31 cellular contexts compared by ENCODE assay signal in genomic region chr14:96739511-96739910, GRCh38. TPM values are rescaled to one million over a fixed set of nuclear protein-coding genes. Genes with fewer than 3 reads are reported as not detected.
DNase-seq lines count a peak whose midpoint lies in the region; ATAC-seq, FAIRE-seq and TF ChIP-seq lines count a peak whose summit lies in the region.
"Had no signal": no experiment of that assay in that cellular context is flagged by ENCODE, and none has a peak within 500 bp of the region (broad histone marks: within the 10 kb centered on the region; RNA-seq: fewer than 3 reads in every experiment).

No MANE protein-coding gene starts in this region.

- H3K36me3 Mint-ChIP-seq in astrocyte (ENCODE audit: low read depth, unreplicated experiment): no peaks in the 10 kb centered on the region
- H3K36me3 Mint-ChIP-seq: immature natural killer cell; naive thymus-derived CD4-positive, alpha-beta T cell; stimulated activated effector memory CD8-positive, alpha-beta T cell treated with anti-CD3 and anti-CD28 coated beads, Interleukin-12 subunit alpha, Interleukin-12 subunit beta, amount 100 ng/mL, for 72 hours had no signal

- H3K4me3 ChIP-seq in astrocyte (ENCODE audit: insufficient read depth, low read depth, low read length) (no peak overlapping the region), tibial nerve (no peak overlapping the region)
- H3K4me3 ChIP-seq: body of pancreas, gastroesophageal sphincter, GM12878, left lung, pancreas, upper lobe of right lung had no signal

- H3K9me3 ChIP-seq in astrocyte (ENCODE audit: insufficient read depth, low read depth, low read length): no peaks in the 10 kb centered on the region
- H3K9me3 ChIP-seq in tibial nerve: no peaks in the 10 kb centered on the region
- H3K9me3 ChIP-seq: body of pancreas, gastroesophageal sphincter, left lung, pancreas, upper lobe of right lung had no signal

- no peak overlapping the region for H3K4me3 Mint-ChIP-seq in astrocyte (ENCODE audit: unreplicated experiment)
- H3K4me3 Mint-ChIP-seq: activated naive CD8-positive, alpha-beta T cell treated with anti-CD3 and anti-CD28 coated beads, Interleukin-2, amount 50 U/mL, for 24 hours; activated T-cell treated with anti-CD3 and anti-CD28 coated beads, Interleukin-2, amount 50 U/mL, for 4 hours; stimulated activated effector memory CD8-positive, alpha-beta T cell treated with anti-CD3 and anti-CD28 coated beads, Interleukin-12 subunit alpha, Interleukin-12 subunit beta, amount 100 ng/mL, for 72 hours had no signal

- H3K4me1 ChIP-seq in astrocyte (ENCODE audit: insufficient read depth, low read length) (peaks cover 4% of the 10 kb centered on the region), tibial nerve (peaks cover 0 to 13% (median 11%) of the 10 kb centered on the region in 4 donors)

- no peak overlapping the region for H3K27ac Mint-ChIP-seq in astrocyte (ENCODE audit: unreplicated experiment)
- H3K27ac Mint-ChIP-seq: activated naive CD8-positive, alpha-beta T cell treated with anti-CD3 and anti-CD28 coated beads, Interleukin-2, amount 50 U/mL, for 24 hours; CD14-positive monocyte; immature natural killer cell; stimulated activated effector memory CD8-positive, alpha-beta T cell treated with anti-CD3 and anti-CD28 coated beads, Interleukin-12 subunit alpha, Interleukin-12 subunit beta, amount 100 ng/mL, for 72 hours had no signal

- WGBS in tibial nerve, 2 donors: 32 to 45% methylated on average over 12 of the region's 12 CpGs

- no peaks in the 10 kb centered on the region for H4K20me1 ChIP-seq in astrocyte (ENCODE audit: insufficient read depth, low read length)

- peak; percentile 20 for DNase-seq in NCI-H2107 treated with DMSO at 0.1 percent for 48 hours (lab: John Stamatoyannopoulos, UW; ENCODE audit: unreplicated experiment)
- no peak for DNase-seq in NCI-H2107 (lab: John Stamatoyannopoulos, UW)
- no peak for DNase-seq in astrocyte (ENCODE audit: low read depth)
- DNase-seq in myocyte (ENCODE audit: low read depth): peak; percentile 18
- DNase-seq in anterior cingulate cortex (lab: John Stamatoyannopoulos, UW): no peak
- DNase-seq in tibial nerve (ENCODE audit: low spot score in 2 of 2): no peak
- DNase-seq: 8988T; activated CD4-positive, alpha-beta T cell treated with anti-CD3 and anti-CD28 coated beads for 4 hours; activated naive CD8-positive, alpha-beta T cell treated with anti-CD3 and anti-CD28 coated beads, Interleukin-2, amount 50 U/mL, for 24 hours; activated T-cell treated with anti-CD3 and anti-CD28 coated beads, Interleukin-2, amount 50 U/mL, for 4 hours; body of pancreas; hippocampal formation; immature natural killer cell; IMR-90; left lung; mesendoderm; naive thymus-derived CD4-positive, alpha-beta T cell; NCI-H1092; NCI-H187 treated with DMSO at 0.1 percent for 48 hours; NCI-H226; NCI-H774; pancreas; stimulated activated CD4-positive, alpha-beta T cell treated with anti-CD3 and anti-CD28 coated beads, Interleukin-12 subunit alpha, Interleukin-12 subunit beta, amount 100 ng/mL, for 4 hours; stimulated activated CD4-positive, alpha-beta T cell treated with anti-CD3 and anti-CD28 coated beads, Interleukin-4, amount 100 ng/mL, for 24 hours; upper lobe of right lung had no signal

- H3K36me3 ChIP-seq in astrocyte (ENCODE audit: insufficient read depth, low read length): no peaks in the 10 kb centered on the region
- H3K36me3 ChIP-seq in tibial nerve: no peaks in the 10 kb centered on the region
- H3K36me3 ChIP-seq: gastroesophageal sphincter, left lung, pancreas, upper lobe of right lung had no signal

- H3K27ac ChIP-seq in astrocyte (ENCODE audit: low read depth, low read length) (no peak overlapping the region), tibial nerve (no peak overlapping the region)
- H3K27ac ChIP-seq: body of pancreas, gastroesophageal sphincter, left lung, pancreas, upper lobe of right lung had no signal

- H3K4me1 Mint-ChIP-seq in astrocyte (ENCODE audit: low read depth, unreplicated experiment): no peaks in the 10 kb centered on the region

- TF ChIP-seq CTCF in astrocyte (IDR thresholded peaks at IDR 0.05; ENCODE audit: insufficient read depth, low read depth, low read length): no peak
- no peak for TF ChIP-seq CTCF in tibial nerve (IDR thresholded peaks at IDR 0.05)

- ATAC-seq in HG02678 (IDR thresholded peaks at IDR 0.05; ENCODE audit: unreplicated experiment) (no peak), GM21723 (IDR thresholded peaks at IDR 0.05; ENCODE audit: unreplicated experiment) (no peak)
- ATAC-seq: activated naive CD8-positive, alpha-beta T cell treated with anti-CD3 and anti-CD28 coated beads, Interleukin-2, amount 50 U/mL, for 24 hours; activated T-cell treated with anti-CD3 and anti-CD28 coated beads, Interleukin-2, amount 50 U/mL, for 4 hours; body of pancreas; gastroesophageal sphincter; GM12878; left lung; naive thymus-derived CD4-positive, alpha-beta T cell; pancreas; stimulated activated effector memory CD8-positive, alpha-beta T cell treated with anti-CD3 and anti-CD28 coated beads, Interleukin-12 subunit alpha, Interleukin-12 subunit beta, amount 100 ng/mL, for 72 hours; upper lobe of right lung had no signal

- no peak for FAIRE-seq in astrocyte (lab: Jason Lieb, UNC)
- FAIRE-seq: GM12878, pancreas had no signal

- H3K27me3 Mint-ChIP-seq in astrocyte (ENCODE audit: low read depth, unreplicated experiment): peaks cover 47% of the 10 kb centered on the region

- H3K27me3 ChIP-seq in astrocyte (ENCODE audit: insufficient read depth, low read length) (peaks cover 62% of the 10 kb centered on the region), tibial nerve (peaks cover 0 to 77% of the 10 kb centered on the region in 2 donors)

- peak overlapping the region; percentile 28 for H2AFZ ChIP-seq in astrocyte (ENCODE audit: low read depth, low read length)

- no peak overlapping the region for H3K9ac ChIP-seq in astrocyte (ENCODE audit: low read length)

- H3K79me2 ChIP-seq in astrocyte (ENCODE audit: insufficient read depth, low read length): no peaks in the 10 kb centered on the region

- no peak for TF ChIP-seq POLR2A in tibial nerve (IDR thresholded peaks at IDR 0.05)

- no peak for TF ChIP-seq EP300 in tibial nerve (IDR thresholded peaks at IDR 0.05)

- H3K4me2 ChIP-seq in astrocyte (ENCODE audit: low read length): no peak overlapping the region

- H3K9me3 Mint-ChIP-seq in astrocyte (ENCODE audit: unreplicated experiment): no peaks in the 10 kb centered on the region
- H3K9me3 Mint-ChIP-seq: activated naive CD8-positive, alpha-beta T cell treated with anti-CD3 and anti-CD28 coated beads, Interleukin-2, amount 50 U/mL, for 24 hours; activated T-cell treated with anti-CD3 and anti-CD28 coated beads, Interleukin-2, amount 50 U/mL, for 4 hours; immature natural killer cell; stimulated activated effector memory CD8-positive, alpha-beta T cell treated with anti-CD3 and anti-CD28 coated beads, Interleukin-12 subunit alpha, Interleukin-12 subunit beta, amount 100 ng/mL, for 72 hours had no signal

RNA-seq across cellular contexts. Expression of gene VRK1, which starts 57.7 kb away (rescaled TPM):
- 11.0 and 11.6 TPM in 2 replicates for total RNA-seq in astrocyte
- 14.7 and 14.9 TPM in 2 replicates for total RNA-seq in myocyte
- polyA plus RNA-seq in myocyte (2012): 2.9 TPM
- 10 to 100 TPM in 1 of 4 donors, 1 to 10 TPM in 3; 5.4 to 11.0 (median 9.0) TPM for total RNA-seq in tibial nerve

Comparison
In these comparisons a context has a peak if more than half of its experiments do, and no peak if none do; other contexts are left out.
1. DNase-seq: peak in NCI-H2107 treated with DMSO at 0.1 percent for 48 hours (single experiment) and myocyte (single experiment); none in NCI-H2107 (single experiment), astrocyte (single experiment), anterior cingulate cortex (0 of 58) and tibial nerve (0 of 2).